ENCODE assay signal across 15 cellular contexts in genomic region chr15:62476163-62476562, GRCh38.
"Had no signal": no experiment of that assay in that cellular context is flagged by ENCODE, and none has a peak within 500 bp of the region (broad histone marks: within the 10 kb centered on the region; RNA-seq: fewer than 3 reads in every experiment).

No MANE protein-coding gene starts in this region.

- H3K4me3 ChIP-seq: adrenal gland, esophagus squamous epithelium, lung, SJCRH30 had no signal

- H3K36me3 ChIP-seq: adrenal gland, esophagus squamous epithelium, SJCRH30 had no signal

- H3K27ac ChIP-seq: adrenal gland, SJCRH30 had no signal

- H3K27me3 ChIP-seq: adrenal gland, esophagus squamous epithelium, SJCRH30 had no signal

- ATAC-seq: activated CD4-positive, CD25-positive, alpha-beta regulatory T cell treated with anti-CD3 and anti-CD28 coated beads, Interleukin-2, amount 50 U/mL, for 24 hours; activated T-cell treated with anti-CD3 and anti-CD28 coated beads, Interleukin-2, amount 50 U/mL, for 4 hours; left colon had no signal

- H3K9me3 ChIP-seq: adrenal gland, esophagus squamous epithelium, SJCRH30 had no signal

- DNase-seq: activated CD4-positive, alpha-beta T cell treated with anti-CD3 and anti-CD28 coated beads, Interleukin-2, amount 10 ng/mL, durations not matched to agents 7 days and 5 days; activated CD8-positive, alpha-beta memory T cell treated with anti-CD3 and anti-CD28 coated beads, Interleukin-2, amount 50 U/mL, for 4 hours; activated effector memory CD4-positive, alpha-beta T cell treated with Interleukin-2 at 50 U/mL for 16 hours; activated naive CD4-positive, alpha-beta T cell treated with anti-CD3 and anti-CD28 coated beads, Interleukin-2, amount 50 U/mL, for 16 hours; activated T-cell treated with anti-CD3 and anti-CD28 coated beads, Interleukin-2, amount 50 U/mL, for 4 hours; adrenal gland; effector CD8-positive, alpha-beta T cell; esophagus squamous epithelium; left colon; retina; SJCRH30; stimulated activated CD4-positive, alpha-beta T cell treated with anti-CD3 and anti-CD28 coated beads, Interleukin-15, amount 100 ng/mL, for 24 hours; stimulated activated CD4-positive, alpha-beta T cell treated with anti-CD3 and anti-CD28 coated beads, Interleukin-2, amount 100 ng/mL, for 48 hours had no signal
